Comparison of ENCODE assay signal across 20 cellular contexts in genomic region chr22:21104126-21104691, GRCh38. TPM values are rescaled to one million over a fixed set of nuclear protein-coding genes. Genes with fewer than 3 reads are reported as not detected.
"Had no signal": no experiment of that assay in that cellular context is flagged by ENCODE, and none has a peak within 500 bp of the region (broad histone marks: within the 10 kb centered on the region; RNA-seq: fewer than 3 reads in every experiment).

No MANE protein-coding gene starts in this region.

- H3K9me3 ChIP-seq: breast epithelium, esophagus squamous epithelium, neutrophil, tibial artery, vagina had no signal

- H3K4me3 Mint-ChIP-seq: activated CD4-positive, alpha-beta memory T cell treated with anti-CD3 and anti-CD28 coated beads, Interleukin-2, amount 10 ng/mL, durations not matched to agents 7 days and 5 days; activated CD4-positive, alpha-beta T cell treated with anti-CD3 and anti-CD28 coated beads for 36 hours; activated naive CD8-positive, alpha-beta T cell treated with anti-CD3 and anti-CD28 coated beads for 36 hours; naive B cell had no signal

- ATAC-seq: activated CD4-positive, alpha-beta T cell treated with anti-CD3 and anti-CD28 coated beads for 36 hours; right cardiac atrium had no signal

- DNase-seq: activated CD4-positive, alpha-beta memory T cell treated with anti-CD3 and anti-CD28 coated beads, Interleukin-2, amount 10 ng/mL, durations not matched to agents 7 days and 5 days; activated CD4-positive, alpha-beta T cell treated with anti-CD3 and anti-CD28 coated beads for 36 hours; activated gamma-delta T cell treated with Interleukin-2 at 50 U/mL for 16 hours; activated naive CD8-positive, alpha-beta T cell treated with anti-CD3 and anti-CD28 coated beads for 36 hours; activated T-cell treated with anti-CD3 and anti-CD28 coated beads, Interleukin-2, amount 50 U/mL, for 48 hours; esophagus squamous epithelium; foreskin melanocyte; kidney; midbrain; naive B cell; right cardiac atrium; small intestine; T-helper 9 cell; tibial artery; WERI-Rb-1 had no signal

- H3K27ac Mint-ChIP-seq: activated CD4-positive, alpha-beta memory T cell treated with anti-CD3 and anti-CD28 coated beads, Interleukin-2, amount 10 ng/mL, durations not matched to agents 7 days and 5 days; activated CD4-positive, alpha-beta T cell treated with anti-CD3 and anti-CD28 coated beads for 36 hours; activated naive CD8-positive, alpha-beta T cell treated with anti-CD3 and anti-CD28 coated beads for 36 hours; naive B cell had no signal

- H3K4me3 ChIP-seq: breast epithelium, esophagus squamous epithelium, tibial artery, vagina had no signal

- H3K9me3 Mint-ChIP-seq: activated CD4-positive, alpha-beta memory T cell treated with anti-CD3 and anti-CD28 coated beads, Interleukin-2, amount 10 ng/mL, durations not matched to agents 7 days and 5 days; activated naive CD8-positive, alpha-beta T cell treated with anti-CD3 and anti-CD28 coated beads for 36 hours; naive B cell had no signal

- H3K27me3 ChIP-seq: breast epithelium, vagina had no signal

- H3K36me3 ChIP-seq: breast epithelium, esophagus squamous epithelium, neutrophil, tibial artery, vagina, WERI-Rb-1 had no signal

- H3K27ac ChIP-seq: breast epithelium, esophagus squamous epithelium, neutrophil, tibial artery, vagina, WERI-Rb-1 had no signal

- H3K36me3 Mint-ChIP-seq: activated naive CD8-positive, alpha-beta T cell treated with anti-CD3 and anti-CD28 coated beads for 36 hours; naive B cell had no signal

RNA-seq across cellular contexts. Expression of gene LRRC74B, which starts 58.5 kb away (rescaled TPM):
- total RNA-seq: activated CD4-positive, alpha-beta memory T cell treated with anti-CD3 and anti-CD28 coated beads, Interleukin-2, amount 10 ng/mL, durations not matched to agents 7 days and 5 days; activated CD4-positive, alpha-beta T cell treated with anti-CD3 and anti-CD28 coated beads for 36 hours; activated naive CD8-positive, alpha-beta T cell treated with anti-CD3 and anti-CD28 coated beads for 36 hours; breast epithelium; kidney; lower leg skin; posterior vena cava; right cardiac atrium; vagina had no signal
- polyA plus RNA-seq: right cardiac atrium had no signal
